Comparison of ENCODE assay signal across 1 cellular context in genomic region chr9:129102791-129103594, GRCh38.
A peak's percentile ranks its signal among the peaks of the same experiment; 100 is the strongest.
TF ChIP-seq lines count a peak whose summit lies in the region.

No MANE protein-coding gene starts in this region.

TF ChIP-seq in WTC11, 78 proteins besides CTCF, POLR2A, EP300 and RAD21 (continued from another document):
- no peak for TF ChIP-seq ESRRA (CRISPR knock-in tag; IDR thresholded peaks at IDR 0.05; ENCODE audit: borderline replicate concordance)
- TF ChIP-seq, protein P1, sequence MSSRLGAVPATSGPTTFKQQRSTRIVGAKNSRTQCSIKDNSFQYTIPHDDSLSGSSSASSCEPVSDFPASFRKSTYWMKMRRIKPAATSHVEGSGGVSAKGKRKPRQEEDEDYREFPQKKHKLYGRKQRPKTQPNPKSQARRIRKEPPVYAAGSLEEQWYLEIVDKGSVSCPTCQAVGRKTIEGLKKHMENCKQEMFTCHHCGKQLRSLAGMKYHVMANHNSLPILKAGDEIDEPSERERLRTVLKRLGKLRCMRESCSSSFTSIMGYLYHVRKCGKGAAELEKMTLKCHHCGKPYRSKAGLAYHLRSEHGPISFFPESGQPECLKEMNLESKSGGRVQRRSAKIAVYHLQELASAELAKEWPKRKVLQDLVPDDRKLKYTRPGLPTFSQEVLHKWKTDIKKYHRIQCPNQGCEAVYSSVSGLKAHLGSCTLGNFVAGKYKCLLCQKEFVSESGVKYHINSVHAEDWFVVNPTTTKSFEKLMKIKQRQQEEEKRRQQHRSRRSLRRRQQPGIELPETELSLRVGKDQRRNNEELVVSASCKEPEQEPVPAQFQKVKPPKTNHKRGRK (CRISPR knock-in tag; IDR thresholded peaks at IDR 0.05; ENCODE audit: borderline replicate concordance): no peak
- no peak for TF ChIP-seq NR2C2 (CRISPR knock-in tag; IDR thresholded peaks at IDR 0.05)
- TF ChIP-seq, protein P2, sequence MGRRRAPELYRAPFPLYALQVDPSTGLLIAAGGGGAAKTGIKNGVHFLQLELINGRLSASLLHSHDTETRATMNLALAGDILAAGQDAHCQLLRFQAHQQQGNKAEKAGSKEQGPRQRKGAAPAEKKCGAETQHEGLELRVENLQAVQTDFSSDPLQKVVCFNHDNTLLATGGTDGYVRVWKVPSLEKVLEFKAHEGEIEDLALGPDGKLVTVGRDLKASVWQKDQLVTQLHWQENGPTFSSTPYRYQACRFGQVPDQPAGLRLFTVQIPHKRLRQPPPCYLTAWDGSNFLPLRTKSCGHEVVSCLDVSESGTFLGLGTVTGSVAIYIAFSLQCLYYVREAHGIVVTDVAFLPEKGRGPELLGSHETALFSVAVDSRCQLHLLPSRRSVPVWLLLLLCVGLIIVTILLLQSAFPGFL (CRISPR knock-in tag; IDR thresholded peaks at IDR 0.05; ENCODE audit: borderline replicate concordance): no peak
- TF ChIP-seq, protein P3, sequence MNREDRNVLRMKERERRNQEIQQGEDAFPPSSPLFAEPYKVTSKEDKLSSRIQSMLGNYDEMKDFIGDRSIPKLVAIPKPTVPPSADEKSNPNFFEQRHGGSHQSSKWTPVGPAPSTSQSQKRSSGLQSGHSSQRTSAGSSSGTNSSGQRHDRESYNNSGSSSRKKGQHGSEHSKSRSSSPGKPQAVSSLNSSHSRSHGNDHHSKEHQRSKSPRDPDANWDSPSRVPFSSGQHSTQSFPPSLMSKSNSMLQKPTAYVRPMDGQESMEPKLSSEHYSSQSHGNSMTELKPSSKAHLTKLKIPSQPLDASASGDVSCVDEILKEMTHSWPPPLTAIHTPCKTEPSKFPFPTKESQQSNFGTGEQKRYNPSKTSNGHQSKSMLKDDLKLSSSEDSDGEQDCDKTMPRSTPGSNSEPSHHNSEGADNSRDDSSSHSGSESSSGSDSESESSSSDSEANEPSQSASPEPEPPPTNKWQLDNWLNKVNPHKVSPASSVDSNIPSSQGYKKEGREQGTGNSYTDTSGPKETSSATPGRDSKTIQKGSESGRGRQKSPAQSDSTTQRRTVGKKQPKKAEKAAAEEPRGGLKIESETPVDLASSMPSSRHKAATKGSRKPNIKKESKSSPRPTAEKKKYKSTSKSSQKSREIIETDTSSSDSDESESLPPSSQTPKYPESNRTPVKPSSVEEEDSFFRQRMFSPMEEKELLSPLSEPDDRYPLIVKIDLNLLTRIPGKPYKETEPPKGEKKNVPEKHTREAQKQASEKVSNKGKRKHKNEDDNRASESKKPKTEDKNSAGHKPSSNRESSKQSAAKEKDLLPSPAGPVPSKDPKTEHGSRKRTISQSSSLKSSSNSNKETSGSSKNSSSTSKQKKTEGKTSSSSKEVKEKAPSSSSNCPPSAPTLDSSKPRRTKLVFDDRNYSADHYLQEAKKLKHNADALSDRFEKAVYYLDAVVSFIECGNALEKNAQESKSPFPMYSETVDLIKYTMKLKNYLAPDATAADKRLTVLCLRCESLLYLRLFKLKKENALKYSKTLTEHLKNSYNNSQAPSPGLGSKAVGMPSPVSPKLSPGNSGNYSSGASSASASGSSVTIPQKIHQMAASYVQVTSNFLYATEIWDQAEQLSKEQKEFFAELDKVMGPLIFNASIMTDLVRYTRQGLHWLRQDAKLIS (CRISPR knock-in tag; IDR thresholded peaks at IDR 0.05; ENCODE audit: borderline replicate concordance): no peak
- TF ChIP-seq NFATC4 (CRISPR knock-in tag; IDR thresholded peaks at IDR 0.05): no peak
- TF ChIP-seq CREM (CRISPR knock-in tag; IDR thresholded peaks at IDR 0.05): no peak
- no peak for TF ChIP-seq ZNF425 (CRISPR knock-in tag; conservative IDR thresholded peaks at IDR 0.05)
- 0 out of 2 replicates have a peak, but pooled peaks have one; percentile 31 for TF ChIP-seq FOXP1 (CRISPR knock-in tag; IDR thresholded peaks at IDR 0.05; ENCODE audit: borderline replicate concordance)
- TF ChIP-seq TEAD4 (CRISPR knock-in tag; IDR thresholded peaks at IDR 0.05): no peak
- TF ChIP-seq, protein P4, sequence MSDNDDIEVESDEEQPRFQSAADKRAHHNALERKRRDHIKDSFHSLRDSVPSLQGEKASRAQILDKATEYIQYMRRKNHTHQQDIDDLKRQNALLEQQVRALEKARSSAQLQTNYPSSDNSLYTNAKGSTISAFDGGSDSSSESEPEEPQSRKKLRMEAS (CRISPR knock-in tag; IDR thresholded peaks at IDR 0.05): no peak
- no peak for TF ChIP-seq ZNF219 (CRISPR knock-in tag; IDR thresholded peaks at IDR 0.05; ENCODE audit: borderline replicate concordance)
